ENCODE assay signal across 24 cellular contexts in the genomic region with DNA sequence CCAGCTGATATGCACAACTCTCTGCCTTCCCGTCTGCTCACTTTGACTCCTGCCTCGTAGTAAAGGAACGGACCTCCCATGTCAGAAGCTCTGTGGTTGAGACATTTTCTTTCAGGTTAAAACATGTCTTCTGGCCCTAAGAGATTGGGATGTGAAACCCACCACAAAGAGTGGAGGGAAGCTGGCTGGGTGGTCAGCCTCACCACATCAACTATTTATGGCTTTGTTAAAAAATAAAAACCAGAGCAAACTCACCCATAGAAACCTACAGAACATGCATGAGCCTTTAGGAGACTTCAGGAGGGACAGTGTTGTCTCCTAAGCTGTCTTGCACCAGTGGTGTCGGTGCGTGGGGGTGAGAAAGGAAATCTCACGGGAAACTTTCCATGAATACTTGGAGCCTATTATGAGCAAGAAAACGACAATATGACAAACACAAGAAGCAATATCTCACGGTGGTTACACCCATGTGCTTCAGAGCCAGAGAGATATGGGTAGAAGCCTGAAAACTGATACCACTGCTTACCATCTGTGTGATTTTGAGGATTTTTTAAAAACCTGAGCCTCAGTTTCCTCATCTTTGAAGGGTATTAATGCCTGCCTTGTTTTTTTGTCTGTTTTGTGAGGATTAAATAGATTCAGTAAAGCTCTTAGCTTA.
A peak's percentile ranks its signal among the peaks of the same experiment; 100 is the strongest.
DNase-seq lines count a peak whose midpoint lies in the region; ATAC-seq and TF ChIP-seq lines count a peak whose summit lies in the region.
"Had no signal": no experiment of that assay in that cellular context is flagged by ENCODE, and none has a peak within 500 bp of the region (broad histone marks: within the 10 kb centered on the region; RNA-seq: fewer than 3 reads in every experiment).

No MANE protein-coding gene starts in this region.

- H3K4me2 ChIP-seq in Loucy (ENCODE audit: low read depth, low read length, poor library complexity, severe bottlenecking) = peak overlapping the region; percentile 55
- H3K4me2 ChIP-seq: SK-N-SH had no signal

- no peaks in the 10 kb centered on the region for H3K9me3 Mint-ChIP-seq in natural killer cell
- no peaks in the 10 kb centered on the region for H3K9me3 Mint-ChIP-seq in natural killer cell treated with Interleukin-12 subunit alpha and Interleukin-12 subunit beta and Interleukin-15 and Interleukin-18, amount 100 ng/mL, for 72 hours
- H3K9me3 Mint-ChIP-seq in activated T-helper 17 cell treated with anti-CD3 and anti-CD28 coated beads, Interleukin-2, amount 50 U/mL, for 72 hours = no peaks in the 10 kb centered on the region
- H3K9me3 Mint-ChIP-seq: activated T-cell treated with anti-CD3 and anti-CD28 coated beads, Interleukin-2, amount 50 U/mL, for 4 hours had no signal

- no peak for DNase-seq in natural killer cell
- no peak for DNase-seq in natural killer cell treated with Interleukin-12 subunit alpha and Interleukin-12 subunit beta and Interleukin-15 and Interleukin-18, amount 100 ng/mL, for 72 hours (ENCODE audit: low spot score)
- DNase-seq in activated gamma-delta T cell treated with Interleukin-2 at 50 U/mL for 16 hours = no peak
- no peak for DNase-seq in heart left ventricle
- DNase-seq: activated CD4-positive, alpha-beta T cell treated with anti-CD3 and anti-CD28 coated beads for 36 hours; activated CD8-positive, alpha-beta memory T cell treated with anti-CD3 and anti-CD28 coated beads for 24 hours; activated naive CD4-positive, alpha-beta T cell treated with anti-CD3 and anti-CD28 coated beads, Interleukin-2, amount 10 ng/mL, durations not matched to agents 7 days and 5 days; activated T-cell treated with anti-CD3 and anti-CD28 coated beads, Interleukin-2, amount 50 U/mL, for 4 hours; amniotic stem cell; DND-41; foreskin keratinocyte; HCEC 1CT; naive thymus-derived CD8-positive, alpha-beta T cell; NCI-H146; NCI-H510A treated with DMSO at 0.1 percent for 48 hours; SK-N-SH; T-helper 17 cell; upper lobe of right lung had no signal

- no peaks in the 10 kb centered on the region for H3K36me3 Mint-ChIP-seq in natural killer cell
- H3K36me3 Mint-ChIP-seq in natural killer cell treated with Interleukin-12 subunit alpha and Interleukin-12 subunit beta and Interleukin-15 and Interleukin-18, amount 100 ng/mL, for 72 hours = no peaks in the 10 kb centered on the region
- no peaks in the 10 kb centered on the region for H3K36me3 Mint-ChIP-seq in activated T-helper 17 cell treated with anti-CD3 and anti-CD28 coated beads, Interleukin-2, amount 50 U/mL, for 72 hours (ENCODE audit: low read depth)
- H3K36me3 Mint-ChIP-seq: activated naive CD4-positive, alpha-beta T cell treated with anti-CD3 and anti-CD28 coated beads, Interleukin-2, amount 10 ng/mL, durations not matched to agents 7 days and 5 days had no signal

- H3K27me3 ChIP-seq in Loucy (ENCODE audit: insufficient read depth, low read length, poor library complexity, severe bottlenecking) (no peaks in the 10 kb centered on the region), heart left ventricle (peaks cover 0 to 9% (median 0%) of the 10 kb centered on the region in 9 donors)
- H3K27me3 ChIP-seq: breast epithelium, foreskin keratinocyte, upper lobe of right lung had no signal

- intact Hi-C loops in natural killer cell (cut with micrococcal nuclease) = no loop called here
- intact Hi-C loops in heart left ventricle (cut with DNase I) = no loop called here

- TF ChIP-seq CTCF in natural killer cell (IDR thresholded peaks at IDR 0.05) (no peak), Loucy (conservative IDR thresholded peaks at IDR 0.05; ENCODE audit: low read length) (no peak), heart left ventricle (IDR thresholded peaks at IDR 0.05) (no peak)

- no peaks in the 10 kb centered on the region for H3K79me2 ChIP-seq in Loucy (ENCODE audit: insufficient read depth, low read length)

- H3K9me3 ChIP-seq in Loucy (ENCODE audit: insufficient read depth, low read depth, low read length) (no peaks in the 10 kb centered on the region), heart left ventricle (peaks cover 0 to 6% (median 0%) of the 10 kb centered on the region in 12 donors)
- H3K9me3 ChIP-seq: SK-N-SH, upper lobe of right lung had no signal

- peaks cover 13 to 18% of the 10 kb centered on the region in 2 donors for H3K4me1 Mint-ChIP-seq in natural killer cell
- H3K4me1 Mint-ChIP-seq in natural killer cell treated with Interleukin-12 subunit alpha and Interleukin-12 subunit beta and Interleukin-15 and Interleukin-18, amount 100 ng/mL, for 72 hours (ENCODE audit: low read depth in 2 of 2) = peaks cover 13 to 14% of the 10 kb centered on the region in 2 donors
- peaks cover 14% of the 10 kb centered on the region for H3K4me1 Mint-ChIP-seq in activated T-helper 17 cell treated with anti-CD3 and anti-CD28 coated beads, Interleukin-2, amount 50 U/mL, for 72 hours

- H3K27me3 Mint-ChIP-seq in natural killer cell (ENCODE audit: low read depth in 2 of 2) = peaks cover 7 to 22% of the 10 kb centered on the region in 2 donors
- H3K27me3 Mint-ChIP-seq in natural killer cell treated with Interleukin-12 subunit alpha and Interleukin-12 subunit beta and Interleukin-15 and Interleukin-18, amount 100 ng/mL, for 72 hours = peaks cover 8 to 13% of the 10 kb centered on the region in 2 donors
- H3K27me3 Mint-ChIP-seq in activated T-helper 17 cell treated with anti-CD3 and anti-CD28 coated beads, Interleukin-2, amount 50 U/mL, for 72 hours = peaks cover 3% of the 10 kb centered on the region
- H3K27me3 Mint-ChIP-seq: T-helper 17 cell had no signal

- H3K4me3 ChIP-seq in Loucy (ENCODE audit: low read length, poor library complexity, severe bottlenecking) (peak overlapping the region; percentile 20), heart left ventricle (no peak overlapping the region)
- H3K4me3 ChIP-seq: breast epithelium, upper lobe of right lung had no signal

- H3K4me1 ChIP-seq in Loucy (ENCODE audit: insufficient read depth, low read length, poor library complexity, severe bottlenecking) (peaks cover 10% of the 10 kb centered on the region), heart left ventricle (no peaks in the 10 kb centered on the region)
- H3K4me1 ChIP-seq: breast epithelium, foreskin keratinocyte, upper lobe of right lung had no signal

- no peak for ATAC-seq in natural killer cell
- no peak for ATAC-seq in natural killer cell treated with Interleukin-12 subunit alpha and Interleukin-12 subunit beta and Interleukin-15 and Interleukin-18, amount 100 ng/mL, for 72 hours
- ATAC-seq in GM21381 (IDR thresholded peaks at IDR 0.05; ENCODE audit: unreplicated experiment) = peak; percentile 42
- ATAC-seq in activated T-helper 17 cell treated with anti-CD3 and anti-CD28 coated beads, Interleukin-2, amount 50 U/mL, for 72 hours (replicated peaks) = no peak
- no peak for ATAC-seq in HG02623 (IDR thresholded peaks at IDR 0.05; ENCODE audit: unreplicated experiment)
- ATAC-seq in heart left ventricle = no peak
- ATAC-seq: activated CD4-positive, alpha-beta T cell treated with anti-CD3 and anti-CD28 coated beads for 36 hours; activated T-cell treated with anti-CD3 and anti-CD28 coated beads, Interleukin-2, amount 50 U/mL, for 4 hours; esophagus mucosa; foreskin keratinocyte; naive thymus-derived CD8-positive, alpha-beta T cell; T-helper 17 cell; upper lobe of right lung had no signal

- 57 to 68% (median 63%) methylated on average over 8 of the region's 8 CpGs for WGBS in heart left ventricle, 4 donors

- TF ChIP-seq POLR2A in heart left ventricle (IDR thresholded peaks at IDR 0.05) = no peak

- no peaks in the 10 kb centered on the region for H3F3A ChIP-seq in Loucy (ENCODE audit: low read depth)

- no peaks in the 10 kb centered on the region for H3K9me2 ChIP-seq in Loucy (replicated peaks; ENCODE audit: low read depth, low read length)
- H3K9me2 ChIP-seq: SK-N-SH had no signal

- peak overlapping the region; percentile 26 for H3K4me3 Mint-ChIP-seq in natural killer cell
- H3K4me3 Mint-ChIP-seq in natural killer cell treated with Interleukin-12 subunit alpha and Interleukin-12 subunit beta and Interleukin-15 and Interleukin-18, amount 100 ng/mL, for 72 hours = no peak overlapping the region
- H3K4me3 Mint-ChIP-seq in activated T-helper 17 cell treated with anti-CD3 and anti-CD28 coated beads, Interleukin-2, amount 50 U/mL, for 72 hours = no peak overlapping the region
- H3K4me3 Mint-ChIP-seq: activated CD4-positive, alpha-beta T cell treated with anti-CD3 and anti-CD28 coated beads for 36 hours; activated naive CD4-positive, alpha-beta T cell treated with anti-CD3 and anti-CD28 coated beads, Interleukin-2, amount 10 ng/mL, durations not matched to agents 7 days and 5 days; activated T-cell treated with anti-CD3 and anti-CD28 coated beads, Interleukin-2, amount 50 U/mL, for 4 hours; T-helper 17 cell had no signal

- H3K36me3 ChIP-seq in Loucy (ENCODE audit: insufficient read depth, low read length) (no peaks in the 10 kb centered on the region), heart left ventricle (no peaks in the 10 kb centered on the region)
- H3K36me3 ChIP-seq: breast epithelium, upper lobe of right lung had no signal

- H3K27ac Mint-ChIP-seq in natural killer cell = no peak overlapping the region
- H3K27ac Mint-ChIP-seq in natural killer cell treated with Interleukin-12 subunit alpha and Interleukin-12 subunit beta and Interleukin-15 and Interleukin-18, amount 100 ng/mL, for 72 hours = peak overlapping the region in 1 of 2 donors; percentile 34
- no peak overlapping the region for H3K27ac Mint-ChIP-seq in activated T-helper 17 cell treated with anti-CD3 and anti-CD28 coated beads, Interleukin-2, amount 50 U/mL, for 72 hours
- H3K27ac Mint-ChIP-seq: activated CD4-positive, alpha-beta T cell treated with anti-CD3 and anti-CD28 coated beads for 36 hours; activated naive CD4-positive, alpha-beta T cell treated with anti-CD3 and anti-CD28 coated beads, Interleukin-2, amount 10 ng/mL, durations not matched to agents 7 days and 5 days; T-helper 17 cell had no signal

- H4K20me1 ChIP-seq in Loucy (ENCODE audit: insufficient read depth, low read length, poor library complexity, severe bottlenecking) = no peaks in the 10 kb centered on the region

- peak overlapping the region; percentile 66; the same call in 1 of the 2 replicates for H2AFZ ChIP-seq in Loucy (ENCODE audit: low read length)

- H3K9ac ChIP-seq in Loucy (ENCODE audit: low read depth, low read length, poor library complexity, severe bottlenecking) = no peak overlapping the region
- H3K9ac ChIP-seq: SK-N-SH had no signal

- H3K27ac ChIP-seq in heart left ventricle = no peak overlapping the region
- H3K27ac ChIP-seq: breast epithelium, foreskin keratinocyte, upper lobe of right lung had no signal
